8 cellular contexts compared by ENCODE assay signal in the genomic region with DNA sequence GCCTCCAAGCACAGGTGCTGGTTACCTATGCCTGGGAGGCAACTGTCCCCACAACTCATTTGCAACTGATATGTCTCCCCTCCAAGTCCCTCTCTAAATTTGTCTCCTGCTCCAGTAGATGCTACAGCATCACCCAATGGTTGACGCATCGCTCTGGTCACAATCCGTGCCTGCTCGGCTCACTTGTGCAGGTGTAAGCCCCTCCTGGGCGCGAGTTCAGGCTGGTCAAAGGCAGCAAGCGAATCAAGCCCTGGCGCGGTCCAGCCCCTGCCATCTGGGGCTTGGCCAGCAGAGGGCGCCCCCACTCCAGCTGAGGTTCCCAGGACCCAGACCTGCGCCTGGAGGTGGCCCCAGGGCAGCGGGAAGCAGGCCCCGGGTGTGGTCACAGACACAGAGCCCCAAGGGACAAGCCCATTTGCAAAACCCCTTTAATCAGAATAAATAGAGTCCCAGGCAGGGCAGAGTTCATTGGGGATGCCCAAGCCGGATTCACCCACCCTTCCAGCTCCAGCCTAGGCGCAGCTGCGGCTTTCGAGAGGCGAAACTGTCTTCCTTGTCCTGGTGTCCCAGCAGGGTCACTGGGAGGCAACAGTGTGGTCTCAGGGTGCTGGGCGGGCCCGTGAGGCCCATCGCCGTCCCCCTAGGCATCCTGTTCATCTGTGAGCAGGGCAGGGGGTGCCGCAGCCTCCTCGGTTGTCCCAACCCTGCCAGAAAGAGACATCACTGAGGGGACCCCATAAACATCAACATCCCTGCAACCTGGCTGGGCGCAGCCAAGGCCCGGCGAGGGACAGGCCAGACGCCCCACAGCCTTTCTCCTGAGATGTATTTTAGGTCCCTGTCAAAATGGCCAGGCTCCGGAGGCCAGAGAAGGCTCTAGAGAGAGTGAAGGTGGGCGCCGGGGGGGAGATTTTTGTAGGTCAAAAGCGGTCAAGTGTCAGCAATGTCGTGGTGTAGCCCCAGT. TPM values are rescaled to one million over a fixed set of nuclear protein-coding genes. Genes with fewer than 3 reads are reported as not detected.
A peak's percentile ranks its signal among the peaks of the same experiment; 100 is the strongest.
DNase-seq lines count a peak whose midpoint lies in the region; ATAC-seq, FAIRE-seq and TF ChIP-seq lines count a peak whose summit lies in the region.

No MANE protein-coding gene starts in this region.

- ATAC-seq in pancreas (peak; percentile 75 to 87 (median 85)), GM18861 (IDR thresholded peaks at IDR 0.05; ENCODE audit: unreplicated experiment) (no peak), HG03045 (IDR thresholded peaks at IDR 0.05; ENCODE audit: unreplicated experiment) (no peak)

- no peaks in the 10 kb centered on the region for H3K36me3 ChIP-seq in pancreas

- H3K27me3 ChIP-seq in pancreas, result no peaks in the 10 kb centered on the region

- WGBS in pancreas, 2 donors, result 41 to 55% methylated on average over 32 to 33 of the region's 33 CpGs

- H3K27ac ChIP-seq in RWPE1, result no peak overlapping the region
- no peak overlapping the region for H3K27ac ChIP-seq in pancreas

- FAIRE-seq in frontal cortex (lab: Jason Lieb, UNC) (no peak), pancreas (lab: Jason Lieb, UNC) (no peak)

- intact Hi-C loops in pancreas (cut with DNase I), result loop anchor here in 2 of 3 donors (5.0 to 10.0 kb wide), 2 partner anchors 135 to 312 kb away; no protein-coding TSS in a partner anchor

- H3K4me3 ChIP-seq in pancreas, result no peak overlapping the region

- CTCF ChIA-PET in RWPE1 (lab: Yijun Ruan, JAX), result interaction anchor here (0.5 to 1.6 kb wide), 15 partner anchors 9 to 1338 kb away, joined by 3 to 9 read pairs (median 5); no protein-coding TSS in a partner anchor

- H3K4me1 ChIP-seq in pancreas, result no peaks in the 10 kb centered on the region

- H3K9me3 ChIP-seq in pancreas, result no peaks in the 10 kb centered on the region

- POLR2A ChIA-PET in RWPE1 (lab: Yijun Ruan, JAX; ENCODE audit: low non-redundant PET), result no interaction called here

- TF ChIP-seq CTCF in RWPE1 (conservative IDR thresholded peaks at IDR 0.05; ENCODE audit: low read depth) (peak; percentile 99), pancreas (IDR thresholded peaks at IDR 0.05) (peak; percentile 97 to 99 (median 98))

- peak; percentile 93 for DNase-seq in GM03348 (ENCODE audit: low spot score)
- peak; percentile 60 for DNase-seq in HT1080 (ENCODE audit: low read depth)
- DNase-seq in RWPE1 (ENCODE audit: low spot score), result peak; percentile 73
- DNase-seq in activated gamma-delta T cell treated with Interleukin-2 at 50 U/mL for 16 hours, result peak; percentile 81
- peak; percentile 82 to 91 for DNase-seq in frontal cortex (ENCODE audit: low spot score in 2 of 2)
- peak in 5 of 6 donors; percentile 59 to 97 (median 85) for DNase-seq in pancreas

RNA-seq across cellular contexts. Expression of gene TMC6, which starts 15.8 kb away (rescaled TPM):
- total RNA-seq in HT1080 (2014; rRNA removed; shearing (Covaris generic)), result 4.0 and 6.1 TPM in 2 replicates
- polyA plus RNA-seq in HT1080 (2015; cell fraction: cytosol; rRNA removed), result 3.5 and 3.7 TPM in 2 replicates
- polyA plus RNA-seq in HT1080 (2015; cell fraction: nucleus; rRNA removed), result 7.3 and 10.3 TPM in 2 replicates
- 2.0 TPM for total RNA-seq in frontal cortex
- 10 to 100 TPM; 15.6 to 49.9 (median 21.7) TPM for total RNA-seq in pancreas
- 10 to 100 TPM; 39.5 to 61.2 TPM for polyA plus RNA-seq in pancreas

RNA-seq across cellular contexts. Expression of gene TMC8, which starts 17.8 kb away (rescaled TPM):
- 0.95 and 1.5 TPM in 2 replicates for total RNA-seq in HT1080 (2014; rRNA removed; shearing (Covaris generic))
- polyA plus RNA-seq in HT1080 (2015; cell fraction: cytosol; rRNA removed), result 0.08 and 0.29 TPM in 2 replicates
- polyA plus RNA-seq in HT1080 (2015; cell fraction: nucleus; rRNA removed), result 0.36 and 0.44 TPM in 2 replicates
- total RNA-seq in frontal cortex (0.41 TPM), pancreas (1 to 10 TPM in 5 of 6 donors, under 1 TPM in 1; 0.51 to 6.0 (median 2.2) TPM)
- 1 to 10 TPM; 1.5 to 2.9 TPM for polyA plus RNA-seq in pancreas

RNA-seq across cellular contexts. Expression of gene C17orf99, which starts 33.4 kb away (rescaled TPM):
- not detected in 2 replicates for total RNA-seq in HT1080 (2014; rRNA removed; shearing (Covaris generic))
- not detected in 2 replicates for polyA plus RNA-seq in HT1080 (2015; cell fraction: cytosol; rRNA removed)
- polyA plus RNA-seq in HT1080 (2015; cell fraction: nucleus; rRNA removed), result not detected in 2 replicates
- total RNA-seq in frontal cortex (2.0 TPM), pancreas (not detected)
- polyA plus RNA-seq in pancreas, result not detected

RNA-seq across cellular contexts. Expression of gene SYNGR2, which starts 55.6 kb away (rescaled TPM):
- total RNA-seq in HT1080 (2014; rRNA removed; shearing (Covaris generic)), result 49.5 and 62.1 TPM in 2 replicates
- 44.3 and 63.5 TPM in 2 replicates for polyA plus RNA-seq in HT1080 (2015; cell fraction: cytosol; rRNA removed)
- 28.1 and 32.8 TPM in 2 replicates for polyA plus RNA-seq in HT1080 (2015; cell fraction: nucleus; rRNA removed)
- total RNA-seq in frontal cortex, result 6.1 TPM
- total RNA-seq in pancreas, result 10 to 100 TPM; 52.3 to 93.8 (median 83.8) TPM
- 10 to 100 TPM; 89.1 to 94.2 TPM for polyA plus RNA-seq in pancreas

Comparison
In these comparisons a context has a peak if more than half of its experiments do, and no peak if none do; other contexts are left out.
1. ATAC-seq: peak in pancreas (4 of 4); none in GM18861 (single experiment) and HG03045 (single experiment).
2. Peak in every context shown above with its lines, with median percentiles within 50 percentile points of each other: DNase-seq.